ENCODE assay signal across 23 cellular contexts in genomic region chr5:152632380-152632779, GRCh38.
DNase-seq lines count a peak whose midpoint lies in the region; ATAC-seq and TF ChIP-seq lines count a peak whose summit lies in the region.
"Had no signal": no experiment of that assay in that cellular context is flagged by ENCODE, and none has a peak within 500 bp of the region (broad histone marks: within the 10 kb centered on the region; RNA-seq: fewer than 3 reads in every experiment).

No MANE protein-coding gene starts in this region.

- H3K23ac ChIP-seq in trophoblast cell (ENCODE audit: low read length): no peak overlapping the region

- intact Hi-C loops in MCF 10A (cut with micrococcal nuclease) (no loop called here), breast epithelium (cut with DNase I; ENCODE audit: low total_unique reads) (no loop called here), left ventricle myocardium superior (cut with micrococcal nuclease) (no loop called here), upper lobe of right lung (cut with DNase I) (no loop called here)

- H3K27ac ChIP-seq in breast epithelium: no peak overlapping the region
- H3K27ac ChIP-seq in trophoblast cell (ENCODE audit: low read depth, low read length): no peak overlapping the region
- H3K27ac ChIP-seq in upper lobe of right lung: no peak overlapping the region
- H3K27ac ChIP-seq: vagina had no signal

- no peaks in the 10 kb centered on the region for H3K9me3 Mint-ChIP-seq in MCF 10A (ENCODE audit: unreplicated experiment)
- H3K9me3 Mint-ChIP-seq: activated T-cell treated with anti-CD3 and anti-CD28 coated beads, Interleukin-2, amount 50 U/mL, for 4 hours; endodermal cell; natural killer cell treated with Interleukin-12 subunit alpha and Interleukin-12 subunit beta and Interleukin-15 and Interleukin-18, amount 100 ng/mL, for 72 hours had no signal

- H3K27me3 ChIP-seq in breast epithelium: no peaks in the 10 kb centered on the region
- H3K27me3 ChIP-seq in trophoblast cell (ENCODE audit: insufficient read depth, low read length): no peaks in the 10 kb centered on the region
- no peaks in the 10 kb centered on the region for H3K27me3 ChIP-seq in upper lobe of right lung
- H3K27me3 ChIP-seq: BE2C, vagina had no signal

- H2BK5ac ChIP-seq in trophoblast cell (ENCODE audit: low read depth, low read length, poor library complexity): no peak overlapping the region

- no peak for TF ChIP-seq CTCF in MCF 10A (IDR thresholded peaks at IDR 0.05; ENCODE audit: unreplicated experiment)
- no peak for TF ChIP-seq CTCF in breast epithelium (IDR thresholded peaks at IDR 0.05)
- TF ChIP-seq CTCF in upper lobe of right lung (IDR thresholded peaks at IDR 0.05): no peak

- H3K4me2 ChIP-seq in trophoblast cell (ENCODE audit: low read length): no peak overlapping the region

- H4K91ac ChIP-seq in trophoblast cell (ENCODE audit: low read depth, low read length): no peak overlapping the region

- H3K9ac ChIP-seq in trophoblast cell (ENCODE audit: low read length): no peak overlapping the region

- H3K18ac ChIP-seq in trophoblast cell (ENCODE audit: low read length): no peak overlapping the region

- no peaks in the 10 kb centered on the region for H3K79me2 ChIP-seq in trophoblast cell (ENCODE audit: control insufficient read depth, insufficient read depth, low read length, poor library complexity)

- DNase-seq in MCF 10A (ENCODE audit: unreplicated experiment) (no peak), breast epithelium (ENCODE audit: low spot score in 2 of 2) (no peak), left ventricle myocardium superior (no peak), trophoblast cell (peak; percentile 58 to 86), upper lobe of right lung (no peak), NCI-H2107 treated with DMSO at 0.1 percent for 48 hours (lab: John Stamatoyannopoulos, UW; ENCODE audit: unreplicated experiment) (no peak), COLO668 (lab: John Stamatoyannopoulos, UW; ENCODE audit: unreplicated experiment) (no peak)
- DNase-seq: activated CD4-positive, alpha-beta T cell treated with anti-CD3 and anti-CD28 coated beads for 1 hour; activated CD8-positive, alpha-beta memory T cell treated with anti-CD3 and anti-CD28 coated beads for 24 hours; activated naive CD4-positive, alpha-beta T cell treated with anti-CD3 and anti-CD28 coated beads, Interleukin-2, amount 50 U/mL, for 16 hours; activated T-cell treated with anti-CD3 and anti-CD28 coated beads, Interleukin-2, amount 50 U/mL, for 4 hours; BE2C; endodermal cell; hippocampal formation; islet precursor cell; NCI-H2081; NCI-H526; stimulated activated CD4-positive, alpha-beta T cell treated with anti-CD3 and anti-CD28 coated beads, Interleukin-4, amount 100 ng/mL, for 24 hours; stimulated activated naive CD8-positive, alpha-beta T cell treated with anti-CD3 and anti-CD28 coated beads, Interleukin-15, amount 100 ng/mL, for 72 hours; SW 1271 had no signal

- POLR2A ChIA-PET in MCF 10A (lab: Yijun Ruan, JAX): no interaction called here

- H3K4ac ChIP-seq in trophoblast cell (ENCODE audit: low read depth, low read length): no peak overlapping the region

- H4K8ac ChIP-seq in trophoblast cell (ENCODE audit: low read depth, low read length): no peak overlapping the region

- H3K9me3 ChIP-seq in breast epithelium (no peaks in the 10 kb centered on the region), trophoblast cell (ENCODE audit: insufficient read depth, low read depth, low read length) (no peaks in the 10 kb centered on the region), upper lobe of right lung (no peaks in the 10 kb centered on the region)
- H3K9me3 ChIP-seq: BE2C, vagina had no signal

- H3K14ac ChIP-seq in trophoblast cell (ENCODE audit: low read length): no peak overlapping the region

- no peaks in the 10 kb centered on the region for H3K36me3 ChIP-seq in breast epithelium
- H3K36me3 ChIP-seq in trophoblast cell (ENCODE audit: control insufficient read depth in 1 of 2, insufficient read depth in 2 of 2, low read length in 2 of 2): no peaks in the 10 kb centered on the region
- H3K36me3 ChIP-seq in upper lobe of right lung: no peaks in the 10 kb centered on the region
- H3K36me3 ChIP-seq: BE2C, vagina had no signal

- no peak overlapping the region for H2BK120ac ChIP-seq in trophoblast cell (ENCODE audit: insufficient read depth, low read length, poor library complexity)

- no CpG with 5 or more reads among the region's 2 CpGs for WGBS in trophoblast cell (ENCODE audit: extremely low coverage, insufficient coverage, insufficient read length)

- H2AFZ ChIP-seq in trophoblast cell (ENCODE audit: insufficient read depth, low read length, poor library complexity): no peak overlapping the region

- H3K27ac Mint-ChIP-seq in MCF 10A (ENCODE audit: low read depth, unreplicated experiment): peak overlapping the region; percentile 17
- H3K27ac Mint-ChIP-seq: endodermal cell; natural killer cell treated with Interleukin-12 subunit alpha and Interleukin-12 subunit beta and Interleukin-15 and Interleukin-18, amount 100 ng/mL, for 72 hours; stimulated activated naive CD8-positive, alpha-beta T cell treated with anti-CD3 and anti-CD28 coated beads, Interleukin-15, amount 100 ng/mL, for 72 hours had no signal

- ATAC-seq in left ventricle myocardium superior: peak; percentile 86
- ATAC-seq in upper lobe of right lung: peak; percentile 23
- no peak for ATAC-seq in GM21723 (IDR thresholded peaks at IDR 0.05; ENCODE audit: unreplicated experiment)
- ATAC-seq: activated T-cell treated with anti-CD3 and anti-CD28 coated beads, Interleukin-2, amount 50 U/mL, for 4 hours; natural killer cell treated with Interleukin-12 subunit alpha and Interleukin-12 subunit beta and Interleukin-15 and Interleukin-18, amount 100 ng/mL, for 72 hours; stimulated activated naive CD8-positive, alpha-beta T cell treated with anti-CD3 and anti-CD28 coated beads, Interleukin-15, amount 100 ng/mL, for 72 hours had no signal

- H2AK5ac ChIP-seq in trophoblast cell (ENCODE audit: low read length): no peak overlapping the region

- H4K12ac ChIP-seq in trophoblast cell (ENCODE audit: low read depth, low read length): no peak overlapping the region

- TF ChIP-seq POLR2A in breast epithelium (IDR thresholded peaks at IDR 0.05): no peak

- no peaks in the 10 kb centered on the region for H3K36me3 Mint-ChIP-seq in MCF 10A (ENCODE audit: insufficient read depth, unreplicated experiment)
- H3K36me3 Mint-ChIP-seq: natural killer cell treated with Interleukin-12 subunit alpha and Interleukin-12 subunit beta and Interleukin-15 and Interleukin-18, amount 100 ng/mL, for 72 hours had no signal

- H3K4me3 Mint-ChIP-seq in MCF 10A (ENCODE audit: unreplicated experiment): no peak overlapping the region
- H3K4me3 Mint-ChIP-seq: activated T-cell treated with anti-CD3 and anti-CD28 coated beads, Interleukin-2, amount 50 U/mL, for 4 hours; endodermal cell; natural killer cell treated with Interleukin-12 subunit alpha and Interleukin-12 subunit beta and Interleukin-15 and Interleukin-18, amount 100 ng/mL, for 72 hours; stimulated activated naive CD8-positive, alpha-beta T cell treated with anti-CD3 and anti-CD28 coated beads, Interleukin-15, amount 100 ng/mL, for 72 hours had no signal

- H3K4me1 Mint-ChIP-seq in MCF 10A (ENCODE audit: insufficient read depth, unreplicated experiment): peaks cover 6% of the 10 kb centered on the region
- H3K4me1 Mint-ChIP-seq: stimulated activated naive CD8-positive, alpha-beta T cell treated with anti-CD3 and anti-CD28 coated beads, Interleukin-15, amount 100 ng/mL, for 72 hours had no signal

- no TSS peak for BruUV-seq in MCF 10A (replicated peaks; lab: Mats Ljungman, UMichigan)

- no peaks in the 10 kb centered on the region for H3K79me1 ChIP-seq in trophoblast cell (ENCODE audit: low read length)

- H3K27me3 Mint-ChIP-seq in MCF 10A (ENCODE audit: insufficient read depth, unreplicated experiment): no peaks in the 10 kb centered on the region
- H3K27me3 Mint-ChIP-seq: natural killer cell treated with Interleukin-12 subunit alpha and Interleukin-12 subunit beta and Interleukin-15 and Interleukin-18, amount 100 ng/mL, for 72 hours; stimulated activated naive CD8-positive, alpha-beta T cell treated with anti-CD3 and anti-CD28 coated beads, Interleukin-15, amount 100 ng/mL, for 72 hours had no signal

- no peak overlapping the region for H2BK12ac ChIP-seq in trophoblast cell (ENCODE audit: low read length)

- CTCF ChIA-PET in MCF 10A (lab: Yijun Ruan, JAX): no interaction called here

- H3K4me3 ChIP-seq in breast epithelium (no peak overlapping the region), trophoblast cell (ENCODE audit: low read depth, low read length) (no peak overlapping the region), upper lobe of right lung (no peak overlapping the region)
- H3K4me3 ChIP-seq: vagina had no signal

- H3K4me1 ChIP-seq in breast epithelium: no peaks in the 10 kb centered on the region
- no peaks in the 10 kb centered on the region for H3K4me1 ChIP-seq in trophoblast cell (ENCODE audit: control insufficient read depth in 1 of 2, insufficient read depth in 2 of 2, low read length in 2 of 2)
- H3K4me1 ChIP-seq in upper lobe of right lung: no peaks in the 10 kb centered on the region
- H3K4me1 ChIP-seq: BE2C, vagina had no signal

Comparison
In these comparisons a context has a peak if more than half of its experiments do, and no peak if none do; other contexts are left out.
1. DNase-seq: peak in trophoblast cell (2 of 2); none in MCF 10A (single experiment), breast epithelium (0 of 2), left ventricle myocardium superior (single experiment), upper lobe of right lung (single experiment), NCI-H2107 treated with DMSO at 0.1 percent for 48 hours (single experiment) and COLO668 (single experiment).